ENCODE assay signal across 12 cellular contexts in genomic region chr10:117163061-117163953, GRCh38. TPM values are rescaled to one million over a fixed set of nuclear protein-coding genes. Genes with fewer than 3 reads are reported as not detected.
DNase-seq lines count a peak whose midpoint lies in the region; ATAC-seq, FAIRE-seq and TF ChIP-seq lines count a peak whose summit lies in the region.
"Had no signal": no experiment of that assay in that cellular context is flagged by ENCODE, and none has a peak within 500 bp of the region (broad histone marks: within the 10 kb centered on the region; RNA-seq: fewer than 3 reads in every experiment).

No MANE protein-coding gene starts in this region.

- H3K4me1 ChIP-seq in MM.1S (ENCODE audit: low read length) (no peaks in the 10 kb centered on the region), hepatocyte (ENCODE audit: insufficient read depth) (peaks cover 33% of the 10 kb centered on the region), small intestine (ENCODE audit: control insufficient read depth in 2 of 2, insufficient read depth in 1 of 2, low read depth in 1 of 2, low read length in 1 of 2) (no peaks in the 10 kb centered on the region)

- H2AFZ ChIP-seq in MM.1S (ENCODE audit: low read length), result no peak overlapping the region
- H2AFZ ChIP-seq in hepatocyte, result peak overlapping the region; percentile 52

- no peaks in the 10 kb centered on the region for H4K20me1 ChIP-seq in MM.1S (ENCODE audit: insufficient read depth, low read length)
- no peaks in the 10 kb centered on the region for H4K20me1 ChIP-seq in hepatocyte (ENCODE audit: insufficient read depth, poor library complexity, severe bottlenecking)

- no peak for ATAC-seq in HG03469 (IDR thresholded peaks at IDR 0.05; ENCODE audit: unreplicated experiment)

- peak; percentile 32 for DNase-seq in NCI-H82 (lab: John Stamatoyannopoulos, UW)
- DNase-seq in NCI-H82 treated with DMSO at 0.1 percent for 48 hours (lab: John Stamatoyannopoulos, UW; ENCODE audit: unreplicated experiment), result no peak
- no peak for DNase-seq in MM.1S
- peak; percentile 41 for DNase-seq in hepatocyte (ENCODE audit: low spot score)
- DNase-seq in retina, result peak; percentile 77
- DNase-seq in NCI-H774 (lab: John Stamatoyannopoulos, UW), result no peak
- no peak for DNase-seq in small intestine
- DNase-seq: AML-193, esophagus squamous epithelium, T1000 had no signal

- H3K9ac ChIP-seq in MM.1S (ENCODE audit: low read length), result no peak overlapping the region

- H3K27ac ChIP-seq in MM.1S (ENCODE audit: low read length) (no peak overlapping the region), hepatocyte (no peak overlapping the region), small intestine (ENCODE audit: low read depth in 1 of 2, low read length in 1 of 2) (no peak overlapping the region)
- H3K27ac ChIP-seq: esophagus squamous epithelium had no signal

- H3K79me2 ChIP-seq in MM.1S (ENCODE audit: low read length) (no peaks in the 10 kb centered on the region), hepatocyte (no peaks in the 10 kb centered on the region)

- H3K9me2 ChIP-seq in MM.1S (replicated peaks; ENCODE audit: insufficient read depth, low read length) (no peaks in the 10 kb centered on the region), hepatocyte (replicated peaks; ENCODE audit: insufficient read depth) (no peaks in the 10 kb centered on the region)

- FAIRE-seq in small intestine (lab: Jason Lieb, UNC), result no peak

- H3K36me3 ChIP-seq in MM.1S (replicated peaks; ENCODE audit: insufficient read depth, low read length), result no peaks in the 10 kb centered on the region
- H3K36me3 ChIP-seq in hepatocyte (replicated peaks; ENCODE audit: insufficient read depth, low read depth), result no peaks in the 10 kb centered on the region
- no peaks in the 10 kb centered on the region for H3K36me3 ChIP-seq in small intestine (ENCODE audit: control insufficient read depth in 2 of 2, insufficient read depth in 2 of 2, low read length in 2 of 2)
- H3K36me3 ChIP-seq: esophagus squamous epithelium had no signal

- H3K4me2 ChIP-seq in MM.1S (ENCODE audit: low read depth, low read length) (no peak overlapping the region; the same call in 1 of the 2 replicates), hepatocyte (peak overlapping the region; percentile 82)

- WGBS in hepatocyte (ENCODE audit: low lambda C conversion rate, missing lambda C conversion rate), result 2% methylated on average over 59 of the region's 82 CpGs
- WGBS in small intestine, 3 donors, result 1 to 6% (median 3%) methylated on average over 59 to 82 of the region's 82 CpGs

- H3F3A ChIP-seq in MM.1S (ENCODE audit: insufficient read depth, low read length), result no peaks in the 10 kb centered on the region

- peak overlapping the region; percentile 10; the same call in 1 of the 2 replicates for H3K4me3 ChIP-seq in MM.1S (ENCODE audit: low read length)
- no peak overlapping the region for H3K4me3 ChIP-seq in hepatocyte
- H3K4me3 ChIP-seq in small intestine (ENCODE audit: low read depth in 1 of 2, low read length in 2 of 2), result no peak overlapping the region

- peaks cover 65% of the 10 kb centered on the region for H3K27me3 ChIP-seq in MM.1S (replicated peaks; ENCODE audit: insufficient read depth, low read length)
- peaks cover 100% of the 10 kb centered on the region for H3K27me3 ChIP-seq in hepatocyte
- H3K27me3 ChIP-seq in small intestine (ENCODE audit: control insufficient read depth in 2 of 2, insufficient read depth in 2 of 2, low read length in 2 of 2), result peaks cover 18 to 56% of the 10 kb centered on the region in 2 donors

- TF ChIP-seq CTCF in MM.1S (IDR thresholded peaks at IDR 0.05; ENCODE audit: low read length), result no peak
- TF ChIP-seq CTCF in hepatocyte (IDR thresholded peaks at IDR 0.05; ENCODE audit: poor library complexity), result peak; percentile 31

- no peaks in the 10 kb centered on the region for H3K9me3 ChIP-seq in MM.1S (replicated peaks; ENCODE audit: insufficient read depth, low read length)
- H3K9me3 ChIP-seq in hepatocyte (ENCODE audit: low read depth), result no peaks in the 10 kb centered on the region
- no peaks in the 10 kb centered on the region for H3K9me3 ChIP-seq in small intestine (ENCODE audit: control insufficient read depth, low read depth)
- H3K9me3 ChIP-seq: esophagus squamous epithelium had no signal

RNA-seq across cellular contexts. Expression of gene VAX1, which starts 25.2 kb away (rescaled TPM):
- not detected in 2 replicates for total RNA-seq in hepatocyte
- polyA plus RNA-seq in hepatocyte (not detected in 2 replicates), small intestine (not detected)
- total RNA-seq: myocyte had no signal

RNA-seq across cellular contexts. Expression of gene KCNK18, which starts 34.0 kb away (rescaled TPM):
- total RNA-seq in hepatocyte, result not detected in 2 replicates
- polyA plus RNA-seq in hepatocyte, result not detected in 2 replicates
- not detected for polyA plus RNA-seq in small intestine
- total RNA-seq: esophagus squamous epithelium, myocyte had no signal

Comparison
In these comparisons a context has a peak if more than half of its experiments do, and no peak if none do; other contexts are left out.
1. DNase-seq: peak in NCI-H82 (single experiment), hepatocyte (single experiment) and retina (single experiment); none in NCI-H82 treated with DMSO at 0.1 percent for 48 hours (single experiment), MM.1S (single experiment), NCI-H774 (single experiment) and small intestine (single experiment).